In the genomic region with DNA sequence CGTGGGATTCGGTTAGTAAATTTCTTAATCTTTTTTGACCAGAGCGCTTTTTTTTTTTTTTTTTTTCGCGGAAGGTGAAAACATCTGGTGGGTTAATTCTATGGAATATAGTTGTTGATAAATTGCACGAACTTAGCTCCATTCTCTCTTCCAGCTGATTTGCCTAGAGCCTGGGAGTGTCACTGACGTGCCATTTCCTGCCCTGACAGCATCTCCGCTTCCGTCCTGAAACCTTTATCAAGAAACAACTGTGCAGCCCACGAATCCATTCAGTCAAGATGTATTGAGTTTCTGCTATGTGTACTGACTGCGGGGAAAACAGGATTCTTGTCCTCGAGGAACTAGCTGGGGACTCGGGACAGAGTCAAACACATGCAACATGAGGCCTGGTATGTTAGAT, we compare ENCODE assay signal across 13 cellular contexts. TPM values are rescaled to one million over a fixed set of nuclear protein-coding genes. Genes with fewer than 3 reads are reported as not detected.
DNase-seq lines count a peak whose midpoint lies in the region; ATAC-seq and TF ChIP-seq lines count a peak whose summit lies in the region.
"Had no signal": no experiment of that assay in that cellular context is flagged by ENCODE, and none has a peak within 500 bp of the region (broad histone marks: within the 10 kb centered on the region; RNA-seq: fewer than 3 reads in every experiment).

No MANE protein-coding gene starts in this region.

- no peak for TF ChIP-seq POLR2A in GM18505 (IDR thresholded peaks at IDR 0.05; ENCODE audit: borderline replicate concordance, extremely low read depth, insufficient read depth, insufficient read length)

- TF ChIP-seq CTCF in Calu3 (IDR thresholded peaks at IDR 0.05; ENCODE audit: unreplicated experiment) (no peak), nephron (IDR thresholded peaks at IDR 0.05; ENCODE audit: unreplicated experiment in 3 of 3) (no peak), GM20000 (IDR thresholded peaks at IDR 0.05; ENCODE audit: extremely low read depth, missing control alignments) (no peak)

- peaks cover 11% of the 10 kb centered on the region for H3K4me1 Mint-ChIP-seq in Calu3 (ENCODE audit: low read depth, unreplicated experiment)
- H3K4me1 Mint-ChIP-seq in nephron, result peaks cover 9% of the 10 kb centered on the region
- H3K4me1 Mint-ChIP-seq in CD4-positive, alpha-beta memory T cell, result no peaks in the 10 kb centered on the region

- DNase-seq in Calu3, result no peak
- DNase-seq in NCI-H460 (ENCODE audit: extremely low read depth, low read depth), result peak; percentile 36
- peak; percentile 12 for DNase-seq in epithelial cell of prostate (ENCODE audit: low read depth, low spot score)
- no peak for DNase-seq in GM20000 (ENCODE audit: low spot score)
- no peak for DNase-seq in CD4-positive, alpha-beta memory T cell
- DNase-seq: NCI-H146 had no signal

- BruUV-seq in Calu3 (replicated peaks; lab: Mats Ljungman, UMichigan), result no TSS peak

- peak overlapping the region; percentile 50 for H3K27ac Mint-ChIP-seq in Calu3 (ENCODE audit: unreplicated experiment)
- peak overlapping the region in 2 of 3 experiments; percentile 10 to 23 for H3K27ac Mint-ChIP-seq in nephron
- no peak overlapping the region for H3K27ac Mint-ChIP-seq in CD4-positive, alpha-beta memory T cell
- H3K27ac Mint-ChIP-seq: activated naive CD8-positive, alpha-beta T cell had no signal

- peak overlapping the region; percentile 90 for H3K27ac ChIP-seq in epithelial cell of prostate
- no peak overlapping the region for H3K27ac ChIP-seq in CD4-positive, alpha-beta memory T cell (ENCODE audit: low read depth, low read length)

- H3K4me1 ChIP-seq in CD4-positive, alpha-beta memory T cell (ENCODE audit: insufficient read depth, low read length), result no peaks in the 10 kb centered on the region

- H3K4me3 ChIP-seq in CD4-positive, alpha-beta memory T cell (ENCODE audit: low read length in 2 of 2), result no peak overlapping the region

- ATAC-seq in HG02759 (IDR thresholded peaks at IDR 0.05; ENCODE audit: unreplicated experiment), result no peak
- no peak for ATAC-seq in GM18505 (IDR thresholded peaks at IDR 0.05; ENCODE audit: unreplicated experiment)

- H3K9me3 Mint-ChIP-seq in Calu3 (ENCODE audit: low read depth, unreplicated experiment) (no peaks in the 10 kb centered on the region), nephron (no peaks in the 10 kb centered on the region)
- H3K9me3 Mint-ChIP-seq in CD4-positive, alpha-beta memory T cell, result no peaks in the 10 kb centered on the region

- H3K27me3 ChIP-seq in CD4-positive, alpha-beta memory T cell (ENCODE audit: insufficient read depth, low read length), result no peaks in the 10 kb centered on the region

- H3K27me3 Mint-ChIP-seq in Calu3 (ENCODE audit: unreplicated experiment) (no peaks in the 10 kb centered on the region), nephron (ENCODE audit: low read depth) (no peaks in the 10 kb centered on the region)
- peaks cover 0 to 7% of the 10 kb centered on the region in 2 donors for H3K27me3 Mint-ChIP-seq in CD4-positive, alpha-beta memory T cell
- H3K27me3 Mint-ChIP-seq: activated naive CD8-positive, alpha-beta T cell had no signal

- H3K36me3 Mint-ChIP-seq in Calu3 (ENCODE audit: insufficient read depth, unreplicated experiment), result no peaks in the 10 kb centered on the region
- no peaks in the 10 kb centered on the region for H3K36me3 Mint-ChIP-seq in nephron (ENCODE audit: low read depth)
- no peaks in the 10 kb centered on the region for H3K36me3 Mint-ChIP-seq in CD4-positive, alpha-beta memory T cell
- H3K36me3 Mint-ChIP-seq: activated naive CD8-positive, alpha-beta T cell had no signal

- intact Hi-C loops in Calu3 (cut with micrococcal nuclease; ENCODE audit: unreplicated experiment), result no loop called here
- intact Hi-C loops in CD4-positive, alpha-beta memory T cell (cut with micrococcal nuclease), result no loop called here

- CTCF ChIA-PET in Calu3 (lab: Charles Lee), result interaction anchor here (2.1 kb wide), 1 partner anchor 29 kb away, joined by 10 read pairs; no protein-coding TSS in a partner anchor
- CTCF ChIA-PET in CD4-positive, alpha-beta memory T cell (lab: Charles Lee; ENCODE audit: partially characterized antibody), result interaction anchor here (2.1 kb wide), 1 partner anchor 29 kb away, joined by 7 read pairs; no protein-coding TSS in a partner anchor

- no peaks in the 10 kb centered on the region for H3K9me3 ChIP-seq in CD4-positive, alpha-beta memory T cell (ENCODE audit: control insufficient read depth in 1 of 2, low read length in 2 of 2)

- H3K36me3 ChIP-seq in CD4-positive, alpha-beta memory T cell (ENCODE audit: insufficient read depth, low read length), result no peaks in the 10 kb centered on the region

- POLR2A ChIA-PET in CD4-positive, alpha-beta memory T cell (lab: Charles Lee; ENCODE audit: partially characterized antibody), result no interaction called here

- H3K4me3 Mint-ChIP-seq in Calu3 (ENCODE audit: low read depth, unreplicated experiment) (no peak overlapping the region), nephron (no peak overlapping the region)
- H3K4me3 Mint-ChIP-seq in CD4-positive, alpha-beta memory T cell, result no peak overlapping the region
- H3K4me3 Mint-ChIP-seq: activated naive CD8-positive, alpha-beta T cell had no signal

RNA-seq across cellular contexts. Expression of gene TGM3, which starts 59.5 kb away (rescaled TPM):
- total RNA-seq in Calu3 (2022), result not detected in 2 replicates
- 0.10 and 0.20 TPM in 2 replicates for total RNA-seq in NCI-H460 (2014; rRNA removed; shearing (Covaris generic))
- polyA plus RNA-seq in NCI-H460 (2014; cell fraction: nucleus; rRNA removed), result 0.46 TPM in 1 of 2 replicates, not detected in the other
- not detected for total RNA-seq in CD4-positive, alpha-beta memory T cell
- polyA plus RNA-seq in CD4-positive, alpha-beta memory T cell, result not detected
- total RNA-seq: fibroblast of villous mesenchyme, SK-MEL-5 had no signal
- polyA plus RNA-seq: BJ had no signal

Comparison
In these comparisons a context has a peak if more than half of its experiments do, and no peak if none do; other contexts are left out.
1. DNase-seq: peak in NCI-H460 (single experiment) and epithelial cell of prostate (single experiment); none in Calu3 (single experiment), GM20000 (single experiment) and CD4-positive, alpha-beta memory T cell (0 of 5).
2. H3K27ac Mint-ChIP-seq: peak in Calu3 (single experiment) and nephron (2 of 3); none in CD4-positive, alpha-beta memory T cell (0 of 7).